8 cellular contexts compared by ENCODE assay signal in the genomic region with DNA sequence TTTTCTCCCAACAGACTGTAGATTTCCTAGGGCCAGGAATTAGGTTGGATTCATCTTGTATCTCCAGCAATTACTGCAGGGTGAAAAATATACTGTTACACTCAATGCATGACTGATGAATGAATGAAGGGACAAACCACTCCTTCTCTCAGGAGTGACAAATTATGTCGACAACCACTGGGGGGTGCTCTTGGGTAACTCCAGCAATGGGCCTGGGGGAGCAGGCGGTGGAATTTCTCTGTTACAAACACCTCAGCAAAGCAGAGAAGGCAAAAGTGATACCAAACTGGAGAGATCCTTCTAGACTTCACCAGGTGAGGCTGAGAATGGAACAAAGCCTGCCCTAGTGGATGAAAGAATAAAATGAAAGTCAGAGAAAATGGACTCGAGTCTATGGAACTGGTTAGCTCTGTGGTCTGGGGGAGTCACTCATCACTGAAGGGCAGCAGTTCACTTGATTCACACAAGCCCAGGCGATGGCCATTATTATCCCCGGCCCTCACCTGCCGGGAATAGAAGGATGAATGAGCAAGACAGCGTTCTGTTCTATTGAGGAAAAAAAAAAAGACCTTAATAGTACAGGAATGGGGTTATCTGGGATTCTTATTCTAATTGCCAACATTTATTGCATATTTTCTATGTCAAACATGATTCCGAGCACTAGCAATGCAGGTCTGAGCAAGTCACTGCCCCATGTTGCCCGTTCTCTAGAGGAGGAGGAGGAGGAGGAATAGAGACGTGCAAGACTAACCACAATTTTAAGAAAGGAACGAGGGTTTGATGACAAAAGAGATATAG.
DNase-seq lines count a peak whose midpoint lies in the region; ATAC-seq and TF ChIP-seq lines count a peak whose summit lies in the region.

No MANE protein-coding gene starts in this region.

- no peak for TF ChIP-seq CTCF in activated CD8-positive, alpha-beta T cell treated with anti-CD3 and anti-CD28 coated beads for 36 hours (IDR thresholded peaks at IDR 0.05)
- TF ChIP-seq CTCF in cardiac fibroblast (IDR thresholded peaks at IDR 0.05; ENCODE audit: low read depth, low read length), result peak; percentile 35

- no peak overlapping the region for H3K4me3 ChIP-seq in cardiac fibroblast (replicated peaks in 1 of 2; ENCODE audit: low read depth in 2 of 2, low read length in 2 of 2)

- no peak overlapping the region for H3K27ac Mint-ChIP-seq in activated CD8-positive, alpha-beta T cell treated with anti-CD3 and anti-CD28 coated beads for 36 hours
- no peak overlapping the region for H3K27ac Mint-ChIP-seq in activated CD8-positive, alpha-beta T cell treated with anti-CD3 and anti-CD28 coated beads, Interleukin-2, amount 10 ng/mL, durations not matched to agents 7 days and 5 days
- no peak overlapping the region for H3K27ac Mint-ChIP-seq in stimulated activated effector memory CD8-positive, alpha-beta T cell treated with anti-CD3 and anti-CD28 coated beads, Interleukin-12 subunit alpha, Interleukin-12 subunit beta, amount 100 ng/mL, for 72 hours

- H3K27me3 Mint-ChIP-seq in activated CD8-positive, alpha-beta T cell treated with anti-CD3 and anti-CD28 coated beads for 36 hours, result no peaks in the 10 kb centered on the region
- no peaks in the 10 kb centered on the region for H3K27me3 Mint-ChIP-seq in activated CD8-positive, alpha-beta T cell treated with anti-CD3 and anti-CD28 coated beads, Interleukin-2, amount 10 ng/mL, durations not matched to agents 7 days and 5 days (ENCODE audit: low read depth)

- no peaks in the 10 kb centered on the region for H3K36me3 Mint-ChIP-seq in activated CD8-positive, alpha-beta T cell treated with anti-CD3 and anti-CD28 coated beads for 36 hours (ENCODE audit: low read depth)
- H3K36me3 Mint-ChIP-seq in activated CD8-positive, alpha-beta T cell treated with anti-CD3 and anti-CD28 coated beads, Interleukin-2, amount 10 ng/mL, durations not matched to agents 7 days and 5 days (ENCODE audit: low read depth), result no peaks in the 10 kb centered on the region
- H3K36me3 Mint-ChIP-seq in stimulated activated effector memory CD8-positive, alpha-beta T cell treated with anti-CD3 and anti-CD28 coated beads, Interleukin-12 subunit alpha, Interleukin-12 subunit beta, amount 100 ng/mL, for 72 hours, result no peaks in the 10 kb centered on the region

- intact Hi-C loops in activated CD8-positive, alpha-beta T cell treated with anti-CD3 and anti-CD28 coated beads for 36 hours (cut with micrococcal nuclease), result no loop called here

- no peak overlapping the region for H3K4me3 Mint-ChIP-seq in activated CD8-positive, alpha-beta T cell treated with anti-CD3 and anti-CD28 coated beads for 36 hours
- no peak overlapping the region for H3K4me3 Mint-ChIP-seq in activated CD8-positive, alpha-beta T cell treated with anti-CD3 and anti-CD28 coated beads, Interleukin-2, amount 10 ng/mL, durations not matched to agents 7 days and 5 days
- H3K4me3 Mint-ChIP-seq in stimulated activated effector memory CD8-positive, alpha-beta T cell treated with anti-CD3 and anti-CD28 coated beads, Interleukin-12 subunit alpha, Interleukin-12 subunit beta, amount 100 ng/mL, for 72 hours, result no peak overlapping the region

- H3K9me3 Mint-ChIP-seq in activated CD8-positive, alpha-beta T cell treated with anti-CD3 and anti-CD28 coated beads for 36 hours, result peaks cover 4% of the 10 kb centered on the region
- no peaks in the 10 kb centered on the region for H3K9me3 Mint-ChIP-seq in activated CD8-positive, alpha-beta T cell treated with anti-CD3 and anti-CD28 coated beads, Interleukin-2, amount 10 ng/mL, durations not matched to agents 7 days and 5 days (ENCODE audit: insufficient read depth)
- H3K9me3 Mint-ChIP-seq in stimulated activated effector memory CD8-positive, alpha-beta T cell treated with anti-CD3 and anti-CD28 coated beads, Interleukin-12 subunit alpha, Interleukin-12 subunit beta, amount 100 ng/mL, for 72 hours, result peaks cover 20% of the 10 kb centered on the region

- POLR2A ChIA-PET in activated CD8-positive, alpha-beta T cell treated with anti-CD3 and anti-CD28 coated beads for 36 hours (lab: Charles Lee), result no interaction called here
- POLR2A ChIA-PET in activated CD8-positive, alpha-beta T cell treated with anti-CD3 and anti-CD28 coated beads, Interleukin-2, amount 10 ng/mL, durations not matched to agents 7 days and 5 days (lab: Charles Lee), result interaction anchor here (0.6 kb wide), 1 partner anchor 10 kb away, joined by 3 read pairs; no protein-coding TSS in a partner anchor

- no peaks in the 10 kb centered on the region for H3K4me1 Mint-ChIP-seq in activated CD8-positive, alpha-beta T cell treated with anti-CD3 and anti-CD28 coated beads for 36 hours (ENCODE audit: low read depth)
- no peaks in the 10 kb centered on the region for H3K4me1 Mint-ChIP-seq in activated CD8-positive, alpha-beta T cell treated with anti-CD3 and anti-CD28 coated beads, Interleukin-2, amount 10 ng/mL, durations not matched to agents 7 days and 5 days (ENCODE audit: low read depth)
- H3K4me1 Mint-ChIP-seq in stimulated activated effector memory CD8-positive, alpha-beta T cell treated with anti-CD3 and anti-CD28 coated beads, Interleukin-12 subunit alpha, Interleukin-12 subunit beta, amount 100 ng/mL, for 72 hours, result no peaks in the 10 kb centered on the region

- no peak for ATAC-seq in activated CD8-positive, alpha-beta T cell treated with anti-CD3 and anti-CD28 coated beads for 36 hours
- no peak for ATAC-seq in activated CD8-positive, alpha-beta T cell treated with anti-CD3 and anti-CD28 coated beads, Interleukin-2, amount 10 ng/mL, durations not matched to agents 7 days and 5 days
- ATAC-seq in GM19328 (IDR thresholded peaks at IDR 0.05; ENCODE audit: unreplicated experiment) (no peak), HG02610 (IDR thresholded peaks at IDR 0.05; ENCODE audit: unreplicated experiment) (no peak)
- no peak for ATAC-seq in stimulated activated effector memory CD8-positive, alpha-beta T cell treated with anti-CD3 and anti-CD28 coated beads, Interleukin-12 subunit alpha, Interleukin-12 subunit beta, amount 100 ng/mL, for 72 hours

- CTCF ChIA-PET in activated CD8-positive, alpha-beta T cell treated with anti-CD3 and anti-CD28 coated beads for 36 hours (lab: Charles Lee), result no interaction called here
- CTCF ChIA-PET in activated CD8-positive, alpha-beta T cell treated with anti-CD3 and anti-CD28 coated beads, Interleukin-2, amount 10 ng/mL, durations not matched to agents 7 days and 5 days (lab: Charles Lee), result no interaction called here

- peak; percentile 18 for DNase-seq in activated CD8-positive, alpha-beta T cell treated with anti-CD3 and anti-CD28 coated beads for 36 hours
- DNase-seq in activated CD8-positive, alpha-beta T cell treated with anti-CD3 and anti-CD28 coated beads, Interleukin-2, amount 10 ng/mL, durations not matched to agents 7 days and 5 days, result no peak
- DNase-seq in NCI-H1694 (lab: John Stamatoyannopoulos, UW) (peak; percentile 69), cardiac fibroblast (ENCODE audit: low read depth in 2 of 2) (peak; percentile 9 to 27), pons (ENCODE audit: low spot score) (peak; percentile 51)
- DNase-seq in stimulated activated effector memory CD8-positive, alpha-beta T cell treated with anti-CD3 and anti-CD28 coated beads, Interleukin-12 subunit alpha, Interleukin-12 subunit beta, amount 100 ng/mL, for 72 hours (ENCODE audit: low spot score in 2 of 2), result no peak

Comparison
In these comparisons a context has a peak if more than half of its experiments do, and no peak if none do; other contexts are left out.
1. DNase-seq: peak in activated CD8-positive, alpha-beta T cell treated with anti-CD3 and anti-CD28 coated beads for 36 hours (single experiment), NCI-H1694 (single experiment), cardiac fibroblast (2 of 2) and pons (single experiment); none in activated CD8-positive, alpha-beta T cell treated with anti-CD3 and anti-CD28 coated beads, Interleukin-2, amount 10 ng/mL, durations not matched to agents 7 days and 5 days (single experiment) and stimulated activated effector memory CD8-positive, alpha-beta T cell treated with anti-CD3 and anti-CD28 coated beads, Interleukin-12 subunit alpha, Interleukin-12 subunit beta, amount 100 ng/mL, for 72 hours (0 of 2).